In genomic region chr20:44384423-44385027, GRCh38 we compare ENCODE assay signal across 7 cellular contexts. TPM values are rescaled to one million over a fixed set of nuclear protein-coding genes. Genes with fewer than 3 reads are reported as not detected.
DNase-seq lines count a peak whose midpoint lies in the region; ATAC-seq and TF ChIP-seq lines count a peak whose summit lies in the region.

No MANE protein-coding gene starts in this region.

- no peak for TF ChIP-seq EP300 in sigmoid colon (IDR thresholded peaks at IDR 0.05)

- 11 to 17% methylated on average over 9 of the region's 9 CpGs for WGBS in sigmoid colon, 2 donors

- TF ChIP-seq CTCF in sigmoid colon (IDR thresholded peaks at IDR 0.05) = peak; percentile 32 to 80 (median 56)

- H3K36me3 Mint-ChIP-seq in activated naive CD8-positive, alpha-beta T cell treated with anti-CD3 and anti-CD28 coated beads, Interleukin-2, amount 50 U/mL, for 24 hours (ENCODE audit: low read depth) = no peaks in the 10 kb centered on the region

- peaks cover 0 to 49% (median 14%) of the 10 kb centered on the region in 3 donors for H3K27me3 ChIP-seq in sigmoid colon

- peaks cover 14% of the 10 kb centered on the region for H3K27me3 Mint-ChIP-seq in activated naive CD8-positive, alpha-beta T cell treated with anti-CD3 and anti-CD28 coated beads, Interleukin-2, amount 50 U/mL, for 24 hours

- no peak for TF ChIP-seq POLR2A in sigmoid colon (IDR thresholded peaks at IDR 0.05)

- H3K4me1 ChIP-seq in sigmoid colon = peaks cover 0 to 5% (median 2%) of the 10 kb centered on the region in 4 donors

- no peak overlapping the region for H3K27ac ChIP-seq in sigmoid colon

- no peaks in the 10 kb centered on the region for H3K9me3 Mint-ChIP-seq in activated naive CD8-positive, alpha-beta T cell treated with anti-CD3 and anti-CD28 coated beads, Interleukin-2, amount 50 U/mL, for 24 hours

- H3K4me1 Mint-ChIP-seq in activated naive CD8-positive, alpha-beta T cell treated with anti-CD3 and anti-CD28 coated beads, Interleukin-2, amount 50 U/mL, for 24 hours = peaks cover 3% of the 10 kb centered on the region

- H3K4me3 ChIP-seq in sigmoid colon = no peak overlapping the region

- H3K9me3 ChIP-seq in sigmoid colon = no peaks in the 10 kb centered on the region

- no peak overlapping the region for H3K27ac Mint-ChIP-seq in activated naive CD8-positive, alpha-beta T cell treated with anti-CD3 and anti-CD28 coated beads, Interleukin-2, amount 50 U/mL, for 24 hours

- intact Hi-C loops in left ventricle myocardium superior (cut with micrococcal nuclease) = loop anchor here (10.0 kb wide), 1 partner anchor 230 kb away; no protein-coding TSS in a partner anchor
- intact Hi-C loops in sigmoid colon (cut with DNase I) = loop anchor here (2.0 to 10.0 kb wide), 6 partner anchors 130 to 480 kb away; partner anchors contain the start of gene OSER1

- DNase-seq in NCI-H1105 (lab: John Stamatoyannopoulos, UW) (peak; percentile 70), T-helper 1 cell (peak; percentile 54 to 79 (median 63)), left ventricle myocardium superior (peak; percentile 90), sigmoid colon (peak; percentile 86)
- DNase-seq in activated naive CD8-positive, alpha-beta T cell treated with anti-CD3 and anti-CD28 coated beads, Interleukin-2, amount 50 U/mL, for 24 hours = peak; percentile 88

- peak; percentile 51 for ATAC-seq in GM18511 (IDR thresholded peaks at IDR 0.05; ENCODE audit: unreplicated experiment)
- ATAC-seq in activated naive CD8-positive, alpha-beta T cell treated with anti-CD3 and anti-CD28 coated beads, Interleukin-2, amount 50 U/mL, for 24 hours = no peak
- ATAC-seq in left ventricle myocardium superior = peak; percentile 67
- no peak for ATAC-seq in HG02840 (IDR thresholded peaks at IDR 0.05; ENCODE audit: low FRiP score, unreplicated experiment)

- H3K4me3 Mint-ChIP-seq in activated naive CD8-positive, alpha-beta T cell treated with anti-CD3 and anti-CD28 coated beads, Interleukin-2, amount 50 U/mL, for 24 hours = no peak overlapping the region

- H3K36me3 ChIP-seq in sigmoid colon = no peaks in the 10 kb centered on the region

RNA-seq across cellular contexts. Expression of gene HNF4A, which starts 29.0 kb away (rescaled TPM):
- total RNA-seq in left ventricle myocardium superior = not detected
- total RNA-seq in sigmoid colon = 1 to 10 TPM in 1 of 4 donors, under 1 TPM in 1, not detected in 2; 0.27 to 1.1 TPM
- 100 to 1,000 TPM in 2 of 3 donors, 10 to 100 TPM in 1; 52.9 to 124 (median 112) TPM for polyA plus RNA-seq in sigmoid colon

RNA-seq across cellular contexts. Expression of gene R3HDML, which starts 47.7 kb away (rescaled TPM):
- not detected for total RNA-seq in left ventricle myocardium superior
- not detected for total RNA-seq in sigmoid colon
- polyA plus RNA-seq in sigmoid colon = not detected

Comparison
In these comparisons a context has a peak if more than half of its experiments do, and no peak if none do; other contexts are left out.
1. ATAC-seq: peak in GM18511 (single experiment) and left ventricle myocardium superior (single experiment); none in activated naive CD8-positive, alpha-beta T cell treated with anti-CD3 and anti-CD28 coated beads, Interleukin-2, amount 50 U/mL, for 24 hours (single experiment) and HG02840 (single experiment).
2. Peak in every context shown above with its lines, with median percentiles within 50 percentile points of each other: DNase-seq.